Comparison of ENCODE assay signal across 1 cellular context in genomic region chr10:27341001-27341400, GRCh38.
TF ChIP-seq lines count a peak whose summit lies in the region.

No MANE protein-coding gene starts in this region.

TF ChIP-seq in HepG2, 621 proteins besides CTCF, POLR2A, EP300 and RAD21 (continued from another document and continues in another):
- TF ChIP-seq HMGXB3 (CRISPR knock-in tag; IDR thresholded peaks at IDR 0.05; ENCODE audit: borderline replicate concordance) (no peak), FOXA1 (IDR thresholded peaks at IDR 0.05) (no peak), FOXA1 (CRISPR knock-in tag; IDR thresholded peaks at IDR 0.05) (0 out of 2 replicates have a peak, but pooled peaks have one; percentile 48), ZNF451 (CRISPR knock-in tag; IDR thresholded peaks at IDR 0.05) (no peak), UBTF (CRISPR knock-in tag; IDR thresholded peaks at IDR 0.05) (no peak), TOE1 (CRISPR knock-in tag; IDR thresholded peaks at IDR 0.05) (no peak), RARA (CRISPR knock-in tag; IDR thresholded peaks at IDR 0.05) (0 out of 2 replicates have a peak, but pooled peaks have one; percentile 28), TBX3 (IDR thresholded peaks at IDR 0.05; ENCODE audit: borderline replicate concordance) (peak; percentile 70; the same call in 1 of the 2 replicates), ZNF143 (CRISPR knock-in tag; IDR thresholded peaks at IDR 0.05) (no peak), ARID4A (CRISPR knock-in tag; IDR thresholded peaks at IDR 0.05; ENCODE audit: borderline replicate concordance) (no peak), PHF8 (CRISPR knock-in tag; IDR thresholded peaks at IDR 0.05) (no peak), CEBPG (CRISPR knock-in tag; IDR thresholded peaks at IDR 0.05) (no peak), SUZ12 (IDR thresholded peaks at IDR 0.05; ENCODE audit: low read depth, low read length) (no peak), ZNF800 (CRISPR knock-in tag; IDR thresholded peaks at IDR 0.05) (no peak), ZBTB44 (CRISPR knock-in tag; IDR thresholded peaks at IDR 0.05) (no peak), AKNA (CRISPR knock-in tag; IDR thresholded peaks at IDR 0.05; ENCODE audit: borderline replicate concordance) (no peak), ZNF558 (CRISPR knock-in tag; IDR thresholded peaks at IDR 0.05; ENCODE audit: borderline replicate concordance) (no peak), HNF1A (IDR thresholded peaks at IDR 0.05; ENCODE audit: low read depth) (no peak), HNF1A (CRISPR knock-in tag; IDR thresholded peaks at IDR 0.05; ENCODE audit: borderline replicate concordance) (no peak), SMARCE1 (IDR thresholded peaks at IDR 0.05; ENCODE audit: borderline replicate concordance) (no peak), PRDM4 (CRISPR knock-in tag; IDR thresholded peaks at IDR 0.05; ENCODE audit: borderline replicate concordance) (no peak), ZNF3 (CRISPR knock-in tag; IDR thresholded peaks at IDR 0.05) (no peak), THAP11 (CRISPR knock-in tag; IDR thresholded peaks at IDR 0.05) (no peak), NR2F6 (IDR thresholded peaks at IDR 0.05) (0 out of 2 replicates have a peak, but pooled peaks have one; percentile 24), NR2F6 (CRISPR knock-in tag; IDR thresholded peaks at IDR 0.05) (no peak), MEIS2 (CRISPR knock-in tag; IDR thresholded peaks at IDR 0.05) (no peak)
